Comparison of ENCODE assay signal across 8 cellular contexts in genomic region chr15:28094732-28095521, GRCh38. TPM values are rescaled to one million over a fixed set of nuclear protein-coding genes. Genes with fewer than 3 reads are reported as not detected.
A peak's percentile ranks its signal among the peaks of the same experiment; 100 is the strongest.
DNase-seq lines count a peak whose midpoint lies in the region; ATAC-seq and FAIRE-seq lines count a peak whose summit lies in the region.

No MANE protein-coding gene starts in this region.

- no peaks in the 10 kb centered on the region for H3K27me3 ChIP-seq in esophagus (ENCODE audit: control insufficient read depth in 1 of 2, insufficient read depth in 2 of 2, low read length in 2 of 2)

- H3K4me3 Mint-ChIP-seq in T-cell = peak overlapping the region; percentile 79 to 84 (median 82)
- H3K4me3 Mint-ChIP-seq in naive thymus-derived CD8-positive, alpha-beta T cell = peak overlapping the region; percentile 76 to 92 (median 90)

- POLR2A ChIA-PET in T-cell (lab: Charles Lee) = no interaction called here
- POLR2A ChIA-PET in naive thymus-derived CD8-positive, alpha-beta T cell (lab: Charles Lee) = no interaction called here

- H3K9me3 Mint-ChIP-seq in T-cell = peaks cover 0 to 13% (median 12%) of the 10 kb centered on the region in 3 donors
- peaks cover 11 to 28% (median 15%) of the 10 kb centered on the region in 9 donors for H3K9me3 Mint-ChIP-seq in naive thymus-derived CD8-positive, alpha-beta T cell

- peak; percentile 75 for DNase-seq in COLO668 (lab: John Stamatoyannopoulos, UW; ENCODE audit: unreplicated experiment)
- peak in 6 of 34 experiments; percentile 16 to 44 (median 36) for DNase-seq in T-cell
- peak in 2 of 10 donors; percentile 26 to 34 for DNase-seq in naive thymus-derived CD8-positive, alpha-beta T cell
- DNase-seq in urothelium cell line (ENCODE audit: low spot score) = no peak
- no peak for DNase-seq in NCI-H524 treated with DMSO at 0.1 percent for 48 hours (lab: John Stamatoyannopoulos, UW)
- no peak for DNase-seq in NK-92 (lab: John Stamatoyannopoulos, UW; ENCODE audit: unreplicated experiment)
- DNase-seq in NCI-H748 treated with DMSO at 0.1 percent for 48 hours (lab: John Stamatoyannopoulos, UW) = no peak

- H3K27ac Mint-ChIP-seq in T-cell = no peak overlapping the region
- H3K27ac Mint-ChIP-seq in naive thymus-derived CD8-positive, alpha-beta T cell = peak overlapping the region in 5 of 10 donors; percentile 6 to 91 (median 63)

- H3K27ac ChIP-seq in esophagus (ENCODE audit: low read depth in 2 of 2, low read length in 1 of 2) = peak overlapping the region; percentile 93 to 95

- H3K4me1 ChIP-seq in esophagus (ENCODE audit: control insufficient read depth in 2 of 2, insufficient read depth in 2 of 2, low read length in 1 of 2) = peaks cover 11 to 21% of the 10 kb centered on the region in 2 donors

- peak overlapping the region; percentile 45 to 48 for H3K4me3 ChIP-seq in esophagus (ENCODE audit: low read depth in 1 of 2, low read length in 2 of 2)

- no peaks in the 10 kb centered on the region for H3K36me3 ChIP-seq in esophagus (ENCODE audit: control insufficient read depth in 2 of 2, insufficient read depth in 2 of 2, low read length in 1 of 2)

- no peaks in the 10 kb centered on the region for H3K9me3 ChIP-seq in esophagus (ENCODE audit: control insufficient read depth in 2 of 2, insufficient read depth in 1 of 2, low read depth in 1 of 2, low read length in 1 of 2)

- peaks cover 24 to 46% (median 41%) of the 10 kb centered on the region in 3 donors for H3K4me1 Mint-ChIP-seq in T-cell
- H3K4me1 Mint-ChIP-seq in naive thymus-derived CD8-positive, alpha-beta T cell = peaks cover 21 to 41% (median 31%) of the 10 kb centered on the region in 4 donors

- H3K36me3 Mint-ChIP-seq in T-cell = peaks cover 8% of the 10 kb centered on the region
- H3K36me3 Mint-ChIP-seq in naive thymus-derived CD8-positive, alpha-beta T cell = peaks cover 0 to 18% (median 11%) of the 10 kb centered on the region in 3 donors

- no peak for FAIRE-seq in urothelium cell line (lab: Jason Lieb, UNC)

- CTCF ChIA-PET in T-cell (lab: Charles Lee) = no interaction called here

- peaks cover 50 to 80% of the 10 kb centered on the region in 2 donors for H3K27me3 Mint-ChIP-seq in T-cell
- H3K27me3 Mint-ChIP-seq in naive thymus-derived CD8-positive, alpha-beta T cell = peaks cover 43 to 79% (median 67%) of the 10 kb centered on the region in 5 donors

- peak in 3 of 4 experiments; percentile 31 to 42 (median 33) for ATAC-seq in T-cell (replicated peaks in 1 of 4)
- ATAC-seq in naive thymus-derived CD8-positive, alpha-beta T cell = peak; percentile 13 to 34

- WGBS in esophagus, 2 donors = 4 to 6% methylated on average over 51 to 76 of the region's 76 CpGs

RNA-seq across cellular contexts. Expression of gene OCA2, which starts 4.2 kb away (rescaled TPM):
- total RNA-seq in T-cell = under 1 TPM in 2 of 5 donors, not detected in 3; 0.19 to 0.67 TPM
- polyA plus RNA-seq in esophagus = 1 to 10 TPM; 1.1 to 1.2 TPM
- not detected for total RNA-seq in naive thymus-derived CD8-positive, alpha-beta T cell
- polyA plus RNA-seq in naive thymus-derived CD8-positive, alpha-beta T cell = not detected
